ENCODE assay signal across 19 cellular contexts in genomic region chr15:71595846-71596553, GRCh38.
DNase-seq lines count a peak whose midpoint lies in the region; ATAC-seq, FAIRE-seq and TF ChIP-seq lines count a peak whose summit lies in the region.
"Had no signal": no experiment of that assay in that cellular context is flagged by ENCODE, and none has a peak within 500 bp of the region (broad histone marks: within the 10 kb centered on the region; RNA-seq: fewer than 3 reads in every experiment).

No MANE protein-coding gene starts in this region.

- H4K20me1 ChIP-seq in mammary epithelial cell (ENCODE audit: insufficient read depth, low read length) (no peaks in the 10 kb centered on the region), neural progenitor cell (ENCODE audit: low read depth) (no peaks in the 10 kb centered on the region)
- H4K20me1 ChIP-seq: BLaER1 treated with 17β-estradiol and CSF1 and Interleukin-3, amounts not matched to agents 10 nM and 100 nM had no signal

- H3K9me3 ChIP-seq in breast epithelium (no peaks in the 10 kb centered on the region), mammary epithelial cell (replicated peaks; ENCODE audit: insufficient read depth, low read length) (no peaks in the 10 kb centered on the region), upper lobe of right lung (no peaks in the 10 kb centered on the region), small intestine (ENCODE audit: control insufficient read depth, low read depth) (no peaks in the 10 kb centered on the region), neural progenitor cell (ENCODE audit: low read depth) (no peaks in the 10 kb centered on the region)
- H3K9me3 ChIP-seq: Peyer's patch had no signal

- H3F3A ChIP-seq in neural progenitor cell (ENCODE audit: low read depth), result no peaks in the 10 kb centered on the region

- H3K4me2 ChIP-seq in mammary epithelial cell (ENCODE audit: insufficient read depth, low read depth, low read length) (no peak overlapping the region), neural progenitor cell (no peak overlapping the region)
- H3K4me2 ChIP-seq: BLaER1 treated with 17β-estradiol and CSF1 and Interleukin-3, amounts not matched to agents 10 nM and 100 nM had no signal

- no peak overlapping the region for H3K4me3 Mint-ChIP-seq in neural progenitor cell
- H3K4me3 Mint-ChIP-seq: dendritic cell treated with granulocyte-macrophage colony-stimulating factor and Interleukin-4, amounts not matched to agents 40 ng/mL and 50 ng/mL, for 4 days had no signal

- dilution Hi-C loops in mammary epithelial cell (cut with HindIII; ENCODE audit: low sequenced_read_pairs), result no loop called here

- in situ Hi-C loops in mammary epithelial cell (cut with MboI; ENCODE audit: low sequenced_read_pairs in 2 of 2), result no loop called here

- H3K27ac Mint-ChIP-seq in neural progenitor cell, result no peak overlapping the region
- H3K27ac Mint-ChIP-seq: dendritic cell treated with granulocyte-macrophage colony-stimulating factor and Interleukin-4, amounts not matched to agents 40 ng/mL and 50 ng/mL, for 4 days had no signal

- H3K9me3 Mint-ChIP-seq in neural progenitor cell, result peaks cover 10% of the 10 kb centered on the region

- TF ChIP-seq POLR2A in breast epithelium (IDR thresholded peaks at IDR 0.05), result no peak

- ATAC-seq in upper lobe of right lung, result no peak

- H3K27me3 Mint-ChIP-seq in neural progenitor cell (ENCODE audit: insufficient read depth, low read depth), result no peaks in the 10 kb centered on the region
- H3K27me3 Mint-ChIP-seq: dendritic cell treated with granulocyte-macrophage colony-stimulating factor and Interleukin-4, amounts not matched to agents 40 ng/mL and 50 ng/mL, for 4 days had no signal

- no peak for TF ChIP-seq CTCF in breast epithelium (IDR thresholded peaks at IDR 0.05)
- no peak for TF ChIP-seq CTCF in mammary epithelial cell (conservative IDR thresholded peaks at IDR 0.05 in 1 of 2, IDR thresholded peaks at IDR 0.05 in 1 of 2; ENCODE audit: extremely low read depth in 1 of 2, insufficient read depth in 1 of 2, low read depth in 1 of 2, low read length in 2 of 2)
- TF ChIP-seq CTCF in upper lobe of right lung (IDR thresholded peaks at IDR 0.05), result no peak
- no peak for TF ChIP-seq CTCF in neural progenitor cell (IDR thresholded peaks at IDR 0.05)

- WGBS in mammary epithelial cell (ENCODE audit: low coverage, missing lambda C conversion rate), result 95% methylated on average over 6 of the region's 6 CpGs
- 82 to 96% (median 91%) methylated on average over 6 of the region's 6 CpGs for WGBS in small intestine, 3 donors

- H2AFZ ChIP-seq in mammary epithelial cell (ENCODE audit: low read depth, low read length), result no peak overlapping the region
- H2AFZ ChIP-seq in neural progenitor cell (replicated peaks), result no peak overlapping the region

- peaks cover 19% of the 10 kb centered on the region for H3K4me1 Mint-ChIP-seq in neural progenitor cell

- no peak for FAIRE-seq in small intestine (lab: Jason Lieb, UNC)

- H3K36me3 Mint-ChIP-seq in neural progenitor cell, result peaks cover 2% of the 10 kb centered on the region

- no peak overlapping the region for H3K9ac ChIP-seq in mammary epithelial cell (ENCODE audit: insufficient read depth, low read length)
- no peak overlapping the region for H3K9ac ChIP-seq in neural progenitor cell
- H3K9ac ChIP-seq: BLaER1 treated with 17β-estradiol and CSF1 and Interleukin-3, amounts not matched to agents 10 nM and 100 nM had no signal

- H3K79me2 ChIP-seq in mammary epithelial cell (ENCODE audit: insufficient read depth, low read length) (no peaks in the 10 kb centered on the region), neural progenitor cell (ENCODE audit: low read depth) (no peaks in the 10 kb centered on the region)

- BruUV-seq in mammary epithelial cell (replicated peaks; lab: Mats Ljungman, UMichigan), result no TSS peak

- no peaks in the 10 kb centered on the region for H3K36me3 ChIP-seq in breast epithelium
- no peaks in the 10 kb centered on the region for H3K36me3 ChIP-seq in mammary epithelial cell (ENCODE audit: insufficient read depth, low read length)
- no peaks in the 10 kb centered on the region for H3K36me3 ChIP-seq in upper lobe of right lung
- no peaks in the 10 kb centered on the region for H3K36me3 ChIP-seq in small intestine (ENCODE audit: control insufficient read depth in 2 of 2, insufficient read depth in 2 of 2, low read length in 2 of 2)
- no peaks in the 10 kb centered on the region for H3K36me3 ChIP-seq in neural progenitor cell
- H3K36me3 ChIP-seq: BLaER1 treated with 17β-estradiol and CSF1 and Interleukin-3, amounts not matched to agents 10 nM and 100 nM; Peyer's patch had no signal

- no peaks in the 10 kb centered on the region for H3K27me3 ChIP-seq in breast epithelium
- H3K27me3 ChIP-seq in mammary epithelial cell (ENCODE audit: insufficient read depth, low read length), result no peaks in the 10 kb centered on the region
- H3K27me3 ChIP-seq in upper lobe of right lung, result no peaks in the 10 kb centered on the region
- H3K27me3 ChIP-seq in small intestine (ENCODE audit: control insufficient read depth in 2 of 2, insufficient read depth in 2 of 2, low read length in 2 of 2), result no peaks in the 10 kb centered on the region
- H3K27me3 ChIP-seq in neural progenitor cell, result no peaks in the 10 kb centered on the region
- H3K27me3 ChIP-seq: BLaER1 treated with 17β-estradiol and CSF1 and Interleukin-3, amounts not matched to agents 10 nM and 100 nM; Peyer's patch had no signal

- DNase-seq in breast epithelium (ENCODE audit: low spot score in 2 of 2) (no peak), mammary epithelial cell (no peak), amniotic epithelial cell (ENCODE audit: low read depth) (peak; percentile 55), hepatic stellate cell (ENCODE audit: low spot score) (peak; percentile 24), upper lobe of right lung (no peak), NCI-H446 (lab: John Stamatoyannopoulos, UW) (no peak), small intestine (no peak), neural progenitor cell (ENCODE audit: low spot score) (no peak)
- DNase-seq: activated CD4-positive, alpha-beta T cell treated with anti-CD3 and anti-CD28 coated beads, Interleukin-2, amount 50 U/mL, for 1 hour; activated naive CD4-positive, alpha-beta T cell; erythroblast; kidney glomerular epithelial cell; NCI-H1436; NCI-H2171 treated with DMSO at 0.1 percent for 48 hours; Peyer's patch; stimulated activated CD4-positive, alpha-beta T cell treated with anti-CD3 and anti-CD28 coated beads, Interleukin-2, amount 100 ng/mL, for 48 hours had no signal

- CTCF ChIA-PET in mammary epithelial cell (lab: Charles Lee; ENCODE audit: low non-redundant PET), result no interaction called here

- no peak overlapping the region for H3K4me3 ChIP-seq in breast epithelium
- H3K4me3 ChIP-seq in mammary epithelial cell (replicated peaks in 1 of 3; ENCODE audit: insufficient read depth in 1 of 3, low read depth in 2 of 3, low read length in 3 of 3), result no peak overlapping the region
- H3K4me3 ChIP-seq in upper lobe of right lung, result no peak overlapping the region
- H3K4me3 ChIP-seq in small intestine (ENCODE audit: low read depth in 1 of 2, low read length in 2 of 2), result no peak overlapping the region
- H3K4me3 ChIP-seq in neural progenitor cell, result no peak overlapping the region
- H3K4me3 ChIP-seq: BLaER1 treated with 17β-estradiol and CSF1 and Interleukin-3, amounts not matched to agents 10 nM and 100 nM; Peyer's patch had no signal

- H3K27ac ChIP-seq in breast epithelium (peak overlapping the region; percentile 85), mammary epithelial cell (ENCODE audit: insufficient read depth, low read depth, low read length) (no peak overlapping the region), upper lobe of right lung (peak overlapping the region; percentile 56), small intestine (ENCODE audit: low read depth in 1 of 2, low read length in 1 of 2) (no peak overlapping the region), neural progenitor cell (no peak overlapping the region)
- H3K27ac ChIP-seq: 22Rv1; BLaER1 treated with 17β-estradiol and CSF1 and Interleukin-3, amounts not matched to agents 10 nM and 100 nM had no signal

- intact Hi-C loops in breast epithelium (cut with DNase I; ENCODE audit: low total_unique reads) (no loop called here), mammary epithelial cell (cut with micrococcal nuclease) (no loop called here), upper lobe of right lung (cut with DNase I) (no loop called here)

- peaks cover 8 to 20% of the 10 kb centered on the region in 2 donors for H3K4me1 ChIP-seq in breast epithelium
- H3K4me1 ChIP-seq in mammary epithelial cell (ENCODE audit: insufficient read depth, low read length), result no peaks in the 10 kb centered on the region
- H3K4me1 ChIP-seq in upper lobe of right lung, result peaks cover 21% of the 10 kb centered on the region
- no peaks in the 10 kb centered on the region for H3K4me1 ChIP-seq in small intestine (ENCODE audit: control insufficient read depth in 2 of 2, insufficient read depth in 1 of 2, low read depth in 1 of 2, low read length in 1 of 2)
- H3K4me1 ChIP-seq in neural progenitor cell, result peaks cover 18% of the 10 kb centered on the region
- H3K4me1 ChIP-seq: BLaER1 treated with 17β-estradiol and CSF1 and Interleukin-3, amounts not matched to agents 10 nM and 100 nM had no signal

Comparison
In these comparisons a context has a peak if more than half of its experiments do, and no peak if none do; other contexts are left out.
1. H3K27ac ChIP-seq: peak in breast epithelium (2 of 2) and upper lobe of right lung (single experiment); none in mammary epithelial cell (single experiment), small intestine (0 of 2) and neural progenitor cell (single experiment).
2. DNase-seq: peak in amniotic epithelial cell (single experiment) and hepatic stellate cell (single experiment); none in breast epithelium (0 of 2), mammary epithelial cell (single experiment), upper lobe of right lung (single experiment), NCI-H446 (0 of 2), small intestine (single experiment) and neural progenitor cell (single experiment).